8 cellular contexts compared by ENCODE assay signal in genomic region chr9:75088646-75089368, GRCh38. TPM values are rescaled to one million over a fixed set of nuclear protein-coding genes. Genes with fewer than 3 reads are reported as not detected.
A peak's percentile ranks its signal among the peaks of the same experiment; 100 is the strongest.
DNase-seq lines count a peak whose midpoint lies in the region; ATAC-seq lines count a peak whose summit lies in the region.

No MANE protein-coding gene starts in this region.

- peak; percentile 58 for DNase-seq in NCI-H146 (lab: John Stamatoyannopoulos, UW)
- DNase-seq in NCI-H146 treated with DMSO at 0.1 percent for 48 hours (lab: John Stamatoyannopoulos, UW; ENCODE audit: unreplicated experiment): no peak
- DNase-seq in SK-MEL-5 (ENCODE audit: low read depth, low spot score): peak; percentile 73
- DNase-seq in brain pericyte (ENCODE audit: low read depth, low spot score): peak; percentile 18
- no peak for DNase-seq in skeletal muscle cell (ENCODE audit: low read depth)

- H3K4me3 ChIP-seq in HUES64 (ENCODE audit: low read length) (peak overlapping the region; percentile 95), iPS-11a (ENCODE audit: low read depth, low read length) (peak overlapping the region; percentile 73), skeletal muscle cell (ENCODE audit: low read depth, low read length) (peak overlapping the region; percentile 94)

- H3K27ac ChIP-seq in HUES64 (ENCODE audit: low read depth, low read length): peak overlapping the region; percentile 59

- WGBS in HUES64: under 1% methylated on average over 38 of the region's 43 CpGs

- in situ Hi-C loops in SK-MEL-5 (cut with HindIII; ENCODE audit: low pct_unique_long_range_greater_than_20kb, low sequenced_read_pairs): no loop called here

- H3K9me3 ChIP-seq in HUES64 (ENCODE audit: insufficient read depth, low read depth, low read length): no peaks in the 10 kb centered on the region

- peak; percentile 48 for ATAC-seq in GM21717 (IDR thresholded peaks at IDR 0.05; ENCODE audit: unreplicated experiment)

- peaks cover 8% of the 10 kb centered on the region; the same call in 1 of the 2 replicates for H3K27me3 ChIP-seq in HUES64 (ENCODE audit: insufficient read depth, low read length)

- peaks cover 21% of the 10 kb centered on the region for H3K4me1 ChIP-seq in HUES64 (ENCODE audit: insufficient read depth, low read length)

- H3K9ac ChIP-seq in HUES64 (ENCODE audit: low read depth, low read length): peak overlapping the region; percentile 76

- H3K36me3 ChIP-seq in HUES64 (ENCODE audit: insufficient read depth, low read length): no peaks in the 10 kb centered on the region

RNA-seq across cellular contexts. Expression of gene OSTF1, which starts 0.5 kb away (rescaled TPM):
- 9.5 TPM for polyA plus RNA-seq in HUES64 (2013, experiment 1 of 2)
- 10.1 TPM for polyA plus RNA-seq in HUES64 (2013, experiment 2 of 2)
- 28.6 and 30.7 TPM in 2 replicates for total RNA-seq in SK-MEL-5 (2014; rRNA removed; shearing (Covaris generic))
- 18.6 and 19.5 TPM in 2 replicates for polyA plus RNA-seq in SK-MEL-5 (2015; cell fraction: cytosol; rRNA removed)
- 4.6 and 5.8 TPM in 2 replicates for polyA plus RNA-seq in SK-MEL-5 (2015; cell fraction: nucleus; rRNA removed)

RNA-seq across cellular contexts. Expression of gene NMRK1, which starts 0.9 kb away (rescaled TPM):
- polyA plus RNA-seq in HUES64 (2013, experiment 1 of 2): 5.6 TPM
- polyA plus RNA-seq in HUES64 (2013, experiment 2 of 2): 4.6 TPM
- total RNA-seq in SK-MEL-5 (2014; rRNA removed; shearing (Covaris generic)): 16.0 and 20.9 TPM in 2 replicates
- 5.9 and 8.3 TPM in 2 replicates for polyA plus RNA-seq in SK-MEL-5 (2015; cell fraction: cytosol; rRNA removed)
- polyA plus RNA-seq in SK-MEL-5 (2015; cell fraction: nucleus; rRNA removed): 27.7 and 42.7 TPM in 2 replicates

Comparison
In these comparisons a context has a peak if more than half of its experiments do, and no peak if none do; other contexts are left out.
1. DNase-seq: peak in NCI-H146 (single experiment), SK-MEL-5 (single experiment) and brain pericyte (single experiment); none in NCI-H146 treated with DMSO at 0.1 percent for 48 hours (single experiment) and skeletal muscle cell (single experiment).
2. Peak in every context shown above with its lines, with median percentiles within 50 percentile points of each other: H3K4me3 ChIP-seq.